ENCODE assay signal across 21 cellular contexts in genomic region chr15:63887630-63888029, GRCh38. TPM values are rescaled to one million over a fixed set of nuclear protein-coding genes. Genes with fewer than 3 reads are reported as not detected.
DNase-seq lines count a peak whose midpoint lies in the region; ATAC-seq, FAIRE-seq and TF ChIP-seq lines count a peak whose summit lies in the region.
"Had no signal": no experiment of that assay in that cellular context is flagged by ENCODE, and none has a peak within 500 bp of the region (broad histone marks: within the 10 kb centered on the region; RNA-seq: fewer than 3 reads in every experiment).

No MANE protein-coding gene starts in this region.

- H4K8ac ChIP-seq in trophoblast cell (ENCODE audit: low read depth, low read length): no peak overlapping the region

- H2AK5ac ChIP-seq in trophoblast cell (ENCODE audit: low read length): no peak overlapping the region

- no peaks in the 10 kb centered on the region for H3K79me1 ChIP-seq in trophoblast cell (ENCODE audit: low read length)

- peak overlapping the region; percentile 15 for H2BK120ac ChIP-seq in trophoblast cell (ENCODE audit: insufficient read depth, low read length, poor library complexity)

- ATAC-seq in central memory CD8-positive, alpha-beta T cell (replicated peaks; ENCODE audit: extremely low read depth, poor library complexity, severe bottlenecking): no peak
- no peak for ATAC-seq in GM19397 (IDR thresholded peaks at IDR 0.05; ENCODE audit: unreplicated experiment)
- ATAC-seq in GM18867 (IDR thresholded peaks at IDR 0.05; ENCODE audit: unreplicated experiment): no peak
- no peak for ATAC-seq in SK-N-SH treated with all-trans-retinoic acid at 6 μM for 48 hours
- ATAC-seq: activated T-cell treated with anti-CD3 and anti-CD28 coated beads, Interleukin-2, amount 50 U/mL, for 72 hours; left lung had no signal

- H3K4me2 ChIP-seq in trophoblast cell (ENCODE audit: low read length): no peak overlapping the region

- no peak for TF ChIP-seq POLR2A in GM12891 (IDR thresholded peaks at IDR 0.05; ENCODE audit: low read depth, low read length)

- H3K18ac ChIP-seq in trophoblast cell (ENCODE audit: low read length): no peak overlapping the region

- no peak for FAIRE-seq in GM12891 (lab: Jason Lieb, UNC)
- FAIRE-seq: colon, endometrium, urothelium cell line had no signal

- H3K27ac Mint-ChIP-seq in central memory CD8-positive, alpha-beta T cell (ENCODE audit: low read depth): peak overlapping the region; percentile 25
- H3K27ac Mint-ChIP-seq in CD4-positive, alpha-beta memory T cell: no peak overlapping the region
- H3K27ac Mint-ChIP-seq: activated naive CD4-positive, alpha-beta T cell treated with anti-CD3 and anti-CD28 coated beads, Interleukin-2, amount 10 ng/mL, durations not matched to agents 7 days and 5 days; activated T-cell treated with anti-CD3 and anti-CD28 coated beads, Interleukin-2, amount 50 U/mL, for 72 hours had no signal

- peaks cover 2% of the 10 kb centered on the region for H3K36me3 Mint-ChIP-seq in central memory CD8-positive, alpha-beta T cell (ENCODE audit: insufficient read depth)
- H3K36me3 Mint-ChIP-seq in CD4-positive, alpha-beta memory T cell: no peaks in the 10 kb centered on the region
- H3K36me3 Mint-ChIP-seq: activated naive CD4-positive, alpha-beta T cell treated with anti-CD3 and anti-CD28 coated beads, Interleukin-2, amount 10 ng/mL, durations not matched to agents 7 days and 5 days had no signal

- intact Hi-C loops in CD4-positive, alpha-beta memory T cell (cut with micrococcal nuclease): no loop called here

- no peak overlapping the region for H3K14ac ChIP-seq in trophoblast cell (ENCODE audit: low read length)

- no peaks in the 10 kb centered on the region for H3K27me3 ChIP-seq in trophoblast cell (ENCODE audit: insufficient read depth, low read length)
- H3K27me3 ChIP-seq in CD4-positive, alpha-beta memory T cell (ENCODE audit: insufficient read depth, low read length): no peaks in the 10 kb centered on the region
- H3K27me3 ChIP-seq: left lung, SJCRH30 had no signal

- no peaks in the 10 kb centered on the region for H3K27me3 Mint-ChIP-seq in central memory CD8-positive, alpha-beta T cell
- H3K27me3 Mint-ChIP-seq in CD4-positive, alpha-beta memory T cell: no peaks in the 10 kb centered on the region
- H3K27me3 Mint-ChIP-seq: activated naive CD4-positive, alpha-beta T cell treated with anti-CD3 and anti-CD28 coated beads, Interleukin-2, amount 10 ng/mL, durations not matched to agents 7 days and 5 days had no signal

- H3K27ac ChIP-seq in trophoblast cell (ENCODE audit: low read depth, low read length): no peak overlapping the region
- no peak overlapping the region for H3K27ac ChIP-seq in CD4-positive, alpha-beta memory T cell (ENCODE audit: low read depth, low read length)
- H3K27ac ChIP-seq: SJCRH30 had no signal

- no peaks in the 10 kb centered on the region for H3K36me3 ChIP-seq in trophoblast cell (ENCODE audit: control insufficient read depth in 1 of 2, insufficient read depth in 2 of 2, low read length in 2 of 2)
- no peaks in the 10 kb centered on the region for H3K36me3 ChIP-seq in CD4-positive, alpha-beta memory T cell (ENCODE audit: insufficient read depth, low read length)
- H3K36me3 ChIP-seq: left lung, SJCRH30 had no signal

- no peak overlapping the region for H3K9ac ChIP-seq in trophoblast cell (ENCODE audit: low read length)

- H3K9me3 ChIP-seq in trophoblast cell (ENCODE audit: insufficient read depth, low read depth, low read length): no peaks in the 10 kb centered on the region
- no peaks in the 10 kb centered on the region for H3K9me3 ChIP-seq in CD4-positive, alpha-beta memory T cell (ENCODE audit: control insufficient read depth in 1 of 2, low read length in 2 of 2)
- H3K9me3 ChIP-seq: Caco-2, left lung, SJCRH30 had no signal

- CTCF ChIA-PET in CD4-positive, alpha-beta memory T cell (lab: Charles Lee; ENCODE audit: partially characterized antibody): interaction anchor here (1.5 kb wide), 1 partner anchor 123 kb away, joined by 4 read pairs; no protein-coding TSS in a partner anchor

- H3K4me1 Mint-ChIP-seq in central memory CD8-positive, alpha-beta T cell: peaks cover 27% of the 10 kb centered on the region
- peaks cover 21 to 27% (median 24%) of the 10 kb centered on the region in 4 donors for H3K4me1 Mint-ChIP-seq in CD4-positive, alpha-beta memory T cell

- H4K12ac ChIP-seq in trophoblast cell (ENCODE audit: low read depth, low read length): no peak overlapping the region

- no peaks in the 10 kb centered on the region for H3K9me3 Mint-ChIP-seq in central memory CD8-positive, alpha-beta T cell
- H3K9me3 Mint-ChIP-seq in CD4-positive, alpha-beta memory T cell: no peaks in the 10 kb centered on the region
- H3K9me3 Mint-ChIP-seq: activated naive CD4-positive, alpha-beta T cell treated with anti-CD3 and anti-CD28 coated beads, Interleukin-2, amount 10 ng/mL, durations not matched to agents 7 days and 5 days; activated T-cell treated with anti-CD3 and anti-CD28 coated beads, Interleukin-2, amount 50 U/mL, for 72 hours had no signal

- no peaks in the 10 kb centered on the region for H3K79me2 ChIP-seq in trophoblast cell (ENCODE audit: control insufficient read depth, insufficient read depth, low read length, poor library complexity)

- no peak for DNase-seq in GM12891 (ENCODE audit: insufficient read length, low spot score)
- DNase-seq in NOMO-1 (lab: John Stamatoyannopoulos, UW; ENCODE audit: unreplicated experiment in 2 of 2): peak; percentile 35 to 37
- DNase-seq in central memory CD8-positive, alpha-beta T cell (ENCODE audit: low spot score in 2 of 2): no peak
- DNase-seq in trophoblast cell: no peak
- DNase-seq in CD4-positive, alpha-beta memory T cell: no peak
- DNase-seq: activated CD4-positive, CD25-positive, alpha-beta regulatory T cell; activated naive CD4-positive, alpha-beta T cell treated with anti-CD3 and anti-CD28 coated beads, Interleukin-2, amount 10 ng/mL, durations not matched to agents 7 days and 5 days; activated T-cell treated with anti-CD3 and anti-CD28 coated beads, Interleukin-2, amount 50 U/mL, for 72 hours; Caco-2; HCEC 1CT; left lung; NCI-H2171; NCI-H526; SJCRH30; stimulated activated CD4-positive, alpha-beta T cell treated with anti-CD3 and anti-CD28 coated beads, Interleukin-4, amount 100 ng/mL, for 4 hours had no signal

- H2BK12ac ChIP-seq in trophoblast cell (ENCODE audit: low read length): peak overlapping the region; percentile 25

- H3K4me3 ChIP-seq in trophoblast cell (ENCODE audit: low read depth, low read length): no peak overlapping the region
- H3K4me3 ChIP-seq in CD4-positive, alpha-beta memory T cell (ENCODE audit: low read length in 2 of 2): no peak overlapping the region
- H3K4me3 ChIP-seq: left lung, SJCRH30 had no signal

- H3K4ac ChIP-seq in trophoblast cell (ENCODE audit: low read depth, low read length): no peak overlapping the region

- peak overlapping the region; percentile 56 for H4K91ac ChIP-seq in trophoblast cell (ENCODE audit: low read depth, low read length)

- H2AFZ ChIP-seq in trophoblast cell (ENCODE audit: insufficient read depth, low read length, poor library complexity): no peak overlapping the region

- no peak overlapping the region for H3K23ac ChIP-seq in trophoblast cell (ENCODE audit: low read length)

- H2BK5ac ChIP-seq in trophoblast cell (ENCODE audit: low read depth, low read length, poor library complexity): no peak overlapping the region

- no peak overlapping the region for H3K4me3 Mint-ChIP-seq in central memory CD8-positive, alpha-beta T cell
- no peak overlapping the region for H3K4me3 Mint-ChIP-seq in CD4-positive, alpha-beta memory T cell
- H3K4me3 Mint-ChIP-seq: activated naive CD4-positive, alpha-beta T cell treated with anti-CD3 and anti-CD28 coated beads, Interleukin-2, amount 10 ng/mL, durations not matched to agents 7 days and 5 days; activated T-cell treated with anti-CD3 and anti-CD28 coated beads, Interleukin-2, amount 50 U/mL, for 72 hours had no signal

- no CpG with 5 or more reads among the region's 6 CpGs for WGBS in trophoblast cell (ENCODE audit: extremely low coverage, insufficient coverage, insufficient read length)

- POLR2A ChIA-PET in CD4-positive, alpha-beta memory T cell (lab: Charles Lee; ENCODE audit: partially characterized antibody): interaction anchor here (0.6 to 1.6 kb wide), 2 partner anchors 46 to 93 kb away, joined by 3 to 4 read pairs; no protein-coding TSS in a partner anchor

- peaks cover 13 to 19% of the 10 kb centered on the region in 2 experiments for H3K4me1 ChIP-seq in trophoblast cell (ENCODE audit: control insufficient read depth in 1 of 2, insufficient read depth in 2 of 2, low read length in 2 of 2)
- H3K4me1 ChIP-seq in CD4-positive, alpha-beta memory T cell (ENCODE audit: insufficient read depth, low read length): peaks cover 26% of the 10 kb centered on the region
- H3K4me1 ChIP-seq: Caco-2, SJCRH30 had no signal

TF ChIP-seq in GM12891, 5 proteins besides CTCF, POLR2A, EP300 and RAD21:
- no peak for TF ChIP-seq PAX5 (IDR thresholded peaks at IDR 0.05; ENCODE audit: insufficient read depth, low read length, severe bottlenecking)
- 0 out of 2 replicates have a peak, but pooled peaks have one; percentile 53 for TF ChIP-seq SPI1 (IDR thresholded peaks at IDR 0.05; ENCODE audit: low read depth, low read length)
- TF ChIP-seq TAF1 (IDR thresholded peaks at IDR 0.05; ENCODE audit: low read depth, low read length): no peak

TF ChIP-seq in SK-N-SH treated with all-trans-retinoic acid at 6 μM for 48 hours, 23 proteins besides CTCF, POLR2A, EP300 and RAD21 (continues in another document):
- TF ChIP-seq ZNF70 (CRISPR knock-in tag; IDR thresholded peaks at IDR 0.05) (no peak), SNAI2 (CRISPR knock-in tag; IDR thresholded peaks at IDR 0.05) (no peak), RARB (CRISPR knock-in tag; IDR thresholded peaks at IDR 0.05) (no peak), PATZ1 (CRISPR knock-in tag; IDR thresholded peaks at IDR 0.05; ENCODE audit: borderline replicate concordance) (no peak), OSR1 (CRISPR knock-in tag; IDR thresholded peaks at IDR 0.05) (no peak), CSDC2 (CRISPR knock-in tag; IDR thresholded peaks at IDR 0.05) (no peak)

RNA-seq across cellular contexts. Expression of gene HERC1, which starts 53.9 kb away (rescaled TPM):
- polyA plus RNA-seq in GM12891 (2012; ENCODE audit: low read depth, missing spikeins): 54.4 TPM
- polyA plus RNA-seq in trophoblast cell (2013): 29.8 and 34.2 TPM in 2 replicates
- total RNA-seq in CD4-positive, alpha-beta memory T cell: 100 to 1,000 TPM; 172 to 186 TPM
- polyA plus RNA-seq in CD4-positive, alpha-beta memory T cell: 10 to 100 TPM; 17.2 to 33.7 TPM

Comparison
In these comparisons a context has a peak if more than half of its experiments do, and no peak if none do; other contexts are left out.
1. DNase-seq: peak in NOMO-1 (2 of 2); none in GM12891 (single experiment), central memory CD8-positive, alpha-beta T cell (0 of 2), trophoblast cell (0 of 2) and CD4-positive, alpha-beta memory T cell (0 of 5).